In genomic region chr17:28920191-28920590, GRCh38 we compare ENCODE assay signal across 16 cellular contexts. TPM values are rescaled to one million over a fixed set of nuclear protein-coding genes. Genes with fewer than 3 reads are reported as not detected.
DNase-seq lines count a peak whose midpoint lies in the region; ATAC-seq and TF ChIP-seq lines count a peak whose summit lies in the region.
"Had no signal": no experiment of that assay in that cellular context is flagged by ENCODE, and none has a peak within 500 bp of the region (broad histone marks: within the 10 kb centered on the region; RNA-seq: fewer than 3 reads in every experiment).

No MANE protein-coding gene starts in this region.

- H3K4me1 Mint-ChIP-seq in natural killer cell (peaks cover 22 to 28% of the 10 kb centered on the region in 2 donors), mesothelial cell of epicardium (no peaks in the 10 kb centered on the region), HFFc6 (ENCODE audit: low read depth) (peaks cover 16% of the 10 kb centered on the region)
- peaks cover 16 to 19% of the 10 kb centered on the region in 2 donors for H3K4me1 Mint-ChIP-seq in natural killer cell treated with Interleukin-12 subunit alpha and Interleukin-12 subunit beta and Interleukin-15 and Interleukin-18, amount 100 ng/mL, for 72 hours (ENCODE audit: low read depth in 2 of 2)
- peaks cover 26% of the 10 kb centered on the region for H3K4me1 Mint-ChIP-seq in activated CD8-positive, alpha-beta T cell treated with anti-CD3 and anti-CD28 coated beads for 36 hours (ENCODE audit: low read depth)

- H3K27me3 Mint-ChIP-seq in natural killer cell (ENCODE audit: low read depth in 2 of 2) (no peaks in the 10 kb centered on the region), mesothelial cell of epicardium (ENCODE audit: low read depth) (no peaks in the 10 kb centered on the region), HFFc6 (ENCODE audit: insufficient read depth) (no peaks in the 10 kb centered on the region; the same call in 1 of the 2 replicates)
- H3K27me3 Mint-ChIP-seq in natural killer cell treated with Interleukin-12 subunit alpha and Interleukin-12 subunit beta and Interleukin-15 and Interleukin-18, amount 100 ng/mL, for 72 hours: no peaks in the 10 kb centered on the region
- H3K27me3 Mint-ChIP-seq in activated CD8-positive, alpha-beta T cell treated with anti-CD3 and anti-CD28 coated beads for 36 hours: no peaks in the 10 kb centered on the region

- POLR2A ChIA-PET in activated CD8-positive, alpha-beta T cell treated with anti-CD3 and anti-CD28 coated beads for 36 hours (lab: Charles Lee): no interaction called here

- H3K4me3 Mint-ChIP-seq in natural killer cell: no peak overlapping the region
- no peak overlapping the region for H3K4me3 Mint-ChIP-seq in natural killer cell treated with Interleukin-12 subunit alpha and Interleukin-12 subunit beta and Interleukin-15 and Interleukin-18, amount 100 ng/mL, for 72 hours
- H3K4me3 Mint-ChIP-seq in activated CD8-positive, alpha-beta T cell treated with anti-CD3 and anti-CD28 coated beads for 36 hours: no peak overlapping the region
- H3K4me3 Mint-ChIP-seq in mesothelial cell of epicardium: no peak overlapping the region
- no peak overlapping the region for H3K4me3 Mint-ChIP-seq in HFFc6

- H3K27ac Mint-ChIP-seq in natural killer cell (peak overlapping the region; percentile 8 to 56), mesothelial cell of epicardium (peak overlapping the region; percentile 27), HFFc6 (no peak overlapping the region)
- no peak overlapping the region for H3K27ac Mint-ChIP-seq in natural killer cell treated with Interleukin-12 subunit alpha and Interleukin-12 subunit beta and Interleukin-15 and Interleukin-18, amount 100 ng/mL, for 72 hours
- peak overlapping the region; percentile 73 for H3K27ac Mint-ChIP-seq in activated CD8-positive, alpha-beta T cell treated with anti-CD3 and anti-CD28 coated beads for 36 hours

- intact Hi-C loops in natural killer cell (cut with micrococcal nuclease): no loop called here
- intact Hi-C loops in activated CD8-positive, alpha-beta T cell treated with anti-CD3 and anti-CD28 coated beads for 36 hours (cut with micrococcal nuclease): no loop called here

- TF ChIP-seq CTCF in natural killer cell (IDR thresholded peaks at IDR 0.05) (no peak), mesothelial cell of epicardium (IDR thresholded peaks at IDR 0.05; ENCODE audit: unreplicated experiment) (no peak), HFFc6 (IDR thresholded peaks at IDR 0.05) (no peak)
- TF ChIP-seq CTCF in activated CD8-positive, alpha-beta T cell treated with anti-CD3 and anti-CD28 coated beads for 36 hours (IDR thresholded peaks at IDR 0.05): no peak

- CTCF ChIA-PET in activated CD8-positive, alpha-beta T cell treated with anti-CD3 and anti-CD28 coated beads for 36 hours (lab: Charles Lee): interaction anchor here (5.9 kb wide), 1 partner anchor 156 kb away, joined by 56 read pairs; no protein-coding TSS in a partner anchor

- no peaks in the 10 kb centered on the region for H3K9me3 Mint-ChIP-seq in natural killer cell
- no peaks in the 10 kb centered on the region for H3K9me3 Mint-ChIP-seq in natural killer cell treated with Interleukin-12 subunit alpha and Interleukin-12 subunit beta and Interleukin-15 and Interleukin-18, amount 100 ng/mL, for 72 hours
- no peaks in the 10 kb centered on the region for H3K9me3 Mint-ChIP-seq in activated CD8-positive, alpha-beta T cell treated with anti-CD3 and anti-CD28 coated beads for 36 hours
- no peaks in the 10 kb centered on the region for H3K9me3 Mint-ChIP-seq in mesothelial cell of epicardium
- H3K9me3 Mint-ChIP-seq in HFFc6: no peaks in the 10 kb centered on the region

- H3K36me3 Mint-ChIP-seq in natural killer cell (peaks cover 22% of the 10 kb centered on the region), mesothelial cell of epicardium (peaks cover 54% of the 10 kb centered on the region), HFFc6 (ENCODE audit: low read depth) (peaks cover 65% of the 10 kb centered on the region)
- peaks cover 40% of the 10 kb centered on the region for H3K36me3 Mint-ChIP-seq in natural killer cell treated with Interleukin-12 subunit alpha and Interleukin-12 subunit beta and Interleukin-15 and Interleukin-18, amount 100 ng/mL, for 72 hours
- peaks cover 75% of the 10 kb centered on the region for H3K36me3 Mint-ChIP-seq in activated CD8-positive, alpha-beta T cell treated with anti-CD3 and anti-CD28 coated beads for 36 hours (ENCODE audit: low read depth)

- no peak for ATAC-seq in natural killer cell
- no peak for ATAC-seq in natural killer cell treated with Interleukin-12 subunit alpha and Interleukin-12 subunit beta and Interleukin-15 and Interleukin-18, amount 100 ng/mL, for 72 hours
- no peak for ATAC-seq in activated CD8-positive, alpha-beta T cell treated with anti-CD3 and anti-CD28 coated beads for 36 hours
- ATAC-seq: PC-3 had no signal

- no peak for DNase-seq in natural killer cell
- DNase-seq in natural killer cell treated with Interleukin-12 subunit alpha and Interleukin-12 subunit beta and Interleukin-15 and Interleukin-18, amount 100 ng/mL, for 72 hours (ENCODE audit: low spot score): no peak
- no peak for DNase-seq in activated CD8-positive, alpha-beta T cell treated with anti-CD3 and anti-CD28 coated beads for 36 hours
- DNase-seq in mesothelial cell of epicardium (ENCODE audit: low spot score in 2 of 2, unreplicated experiment in 2 of 2): no peak
- DNase-seq in activated gamma-delta T cell (lab: John Stamatoyannopoulos, UW): no peak
- no peak for DNase-seq in HFFc6
- DNase-seq in COLO829 (ENCODE audit: low spot score): no peak
- DNase-seq: BE2C, Caco-2, H7, MG63, NCI-H1092 treated with DMSO at 0.1 percent for 48 hours, NCI-H1694 treated with DMSO at 0.1 percent for 48 hours, NCI-H446, NCI-H748 treated with DMSO at 0.1 percent for 48 hours, PC-3 had no signal

RNA-seq across cellular contexts. Expression of gene DHRS13, which starts 17.3 kb away (rescaled TPM):
- 10 to 100 TPM; 22.5 to 27.3 (median 23.2) TPM for total RNA-seq in natural killer cell
- total RNA-seq in natural killer cell treated with Interleukin-12 subunit alpha and Interleukin-12 subunit beta and Interleukin-15 and Interleukin-18, amount 100 ng/mL, for 72 hours: 10 to 100 TPM; 22.5 to 26.1 TPM
- 10 to 100 TPM; 37.3 to 38.2 TPM for total RNA-seq in activated CD8-positive, alpha-beta T cell treated with anti-CD3 and anti-CD28 coated beads for 36 hours
- 10.3 to 12.4 TPM (median 12.1 TPM) in 3 replicates for total RNA-seq in mesothelial cell of epicardium
- total RNA-seq in HFFc6 (2021; fragmentation: NEBNext Ultra II Directional; extraction: Animal tissue kit (Norgen Biotek cat#: 25700)): 1 to 10 TPM; 1.5 to 3.0 (median 2.2) TPM

RNA-seq across cellular contexts. Expression of gene FLOT2, which starts 22.7 kb away (rescaled TPM):
- total RNA-seq in natural killer cell (100 to 1,000 TPM; 132 to 152 (median 152) TPM), mesothelial cell of epicardium (74.4 to 85.4 TPM (median 79.4 TPM) in 3 replicates)
- total RNA-seq in natural killer cell treated with Interleukin-12 subunit alpha and Interleukin-12 subunit beta and Interleukin-15 and Interleukin-18, amount 100 ng/mL, for 72 hours: 10 to 100 TPM; 79.3 to 95.8 TPM
- total RNA-seq in activated CD8-positive, alpha-beta T cell treated with anti-CD3 and anti-CD28 coated beads for 36 hours: 10 to 100 TPM; 59.7 to 60.1 TPM
- 10 to 100 TPM; 46.7 to 85.7 (median 77.9) TPM for total RNA-seq in HFFc6 (2021; fragmentation: NEBNext Ultra II Directional; extraction: Animal tissue kit (Norgen Biotek cat#: 25700))

RNA-seq across cellular contexts. Expression of gene PHF12, which starts 31.1 kb away (rescaled TPM):
- 100 to 1,000 TPM; 163 to 177 (median 171) TPM for total RNA-seq in natural killer cell
- total RNA-seq in natural killer cell treated with Interleukin-12 subunit alpha and Interleukin-12 subunit beta and Interleukin-15 and Interleukin-18, amount 100 ng/mL, for 72 hours: 10 to 100 TPM; 68.0 to 72.2 TPM
- 10 to 100 TPM; 45.7 to 52.6 TPM for total RNA-seq in activated CD8-positive, alpha-beta T cell treated with anti-CD3 and anti-CD28 coated beads for 36 hours
- total RNA-seq in mesothelial cell of epicardium: 60.1 to 69.3 TPM (median 60.3 TPM) in 3 replicates
- total RNA-seq in HFFc6 (2021; fragmentation: NEBNext Ultra II Directional; extraction: Animal tissue kit (Norgen Biotek cat#: 25700)): 10 to 100 TPM; 26.4 to 33.6 (median 29.8) TPM

Comparison
In these comparisons a context has a peak if more than half of its experiments do, and no peak if none do; other contexts are left out.
1. H3K27ac Mint-ChIP-seq: peak in natural killer cell (2 of 2), activated CD8-positive, alpha-beta T cell treated with anti-CD3 and anti-CD28 coated beads for 36 hours (single experiment) and mesothelial cell of epicardium (single experiment); none in natural killer cell treated with Interleukin-12 subunit alpha and Interleukin-12 subunit beta and Interleukin-15 and Interleukin-18, amount 100 ng/mL, for 72 hours (0 of 2) and HFFc6 (single experiment).